In the genomic region with DNA sequence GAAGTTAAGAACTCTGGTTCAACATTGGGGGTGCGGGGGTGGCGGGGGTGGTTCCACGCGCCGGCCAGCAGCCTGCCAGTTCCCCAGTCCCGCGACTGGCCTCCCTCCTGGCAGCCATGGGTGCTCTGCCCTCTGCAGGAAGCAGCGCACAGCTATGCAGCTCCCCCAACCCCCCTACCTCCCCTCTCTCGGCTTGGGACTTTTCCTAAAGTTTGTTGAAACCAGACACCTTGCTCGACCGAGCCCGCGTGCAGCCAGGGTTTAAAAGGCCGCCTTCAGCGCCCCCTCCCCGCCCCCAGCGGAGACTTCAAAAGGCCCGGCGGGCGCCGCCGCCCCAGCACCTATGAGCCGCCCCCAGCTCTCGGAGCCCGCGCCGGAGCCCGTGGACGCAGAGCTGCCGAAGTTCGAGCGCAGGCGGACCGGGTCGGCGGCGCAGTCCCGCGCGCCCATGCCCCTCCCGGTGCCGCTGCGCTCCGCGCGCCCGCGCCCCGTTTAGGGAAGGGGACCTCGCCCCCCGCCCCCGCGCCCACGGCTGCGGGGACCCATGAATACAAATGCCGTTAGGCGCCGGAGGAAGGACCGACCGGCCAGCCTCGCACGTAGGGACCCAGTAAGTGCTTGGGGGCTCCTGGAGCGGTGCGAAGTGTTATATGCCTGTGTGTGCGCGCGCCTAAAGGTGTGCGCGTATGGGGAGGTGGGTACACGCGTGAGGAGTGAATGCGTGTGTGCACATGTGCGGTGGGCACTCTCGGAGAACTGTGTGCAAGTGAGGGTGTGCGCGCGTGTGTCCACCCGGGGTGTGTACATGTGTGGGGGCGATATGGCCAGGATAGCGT, we compare ENCODE assay signal across 8 cellular contexts. TPM values are rescaled to one million over a fixed set of nuclear protein-coding genes. Genes with fewer than 3 reads are reported as not detected.
DNase-seq lines count a peak whose midpoint lies in the region; ATAC-seq and TF ChIP-seq lines count a peak whose summit lies in the region.

No MANE protein-coding gene starts in this region.

- no peaks in the 10 kb centered on the region for H3F3A ChIP-seq in MM.1S (ENCODE audit: insufficient read depth, low read length)

- H2AFZ ChIP-seq in MM.1S (ENCODE audit: low read length) = no peak overlapping the region

- no peak for TF ChIP-seq CTCF in CD8-positive, alpha-beta T cell (IDR thresholded peaks at IDR 0.05)
- TF ChIP-seq CTCF in endothelial cell (IDR thresholded peaks at IDR 0.05; ENCODE audit: unreplicated experiment) (no peak), nephron progenitor cell (IDR thresholded peaks at IDR 0.05) (peak; percentile 1), MM.1S (IDR thresholded peaks at IDR 0.05; ENCODE audit: low read length) (no peak)

- peaks cover 54% of the 10 kb centered on the region for H3K27me3 Mint-ChIP-seq in CD8-positive, alpha-beta T cell (ENCODE audit: low read depth)
- H3K27me3 Mint-ChIP-seq in endothelial cell (ENCODE audit: unreplicated experiment) = peaks cover 25% of the 10 kb centered on the region
- H3K27me3 Mint-ChIP-seq in nephron progenitor cell (ENCODE audit: low read depth, poor library complexity) = peaks cover 40% of the 10 kb centered on the region

- POLR2A ChIA-PET in CD8-positive, alpha-beta T cell (lab: Charles Lee) = no interaction called here

- no peak overlapping the region for H3K27ac Mint-ChIP-seq in CD8-positive, alpha-beta T cell
- H3K27ac Mint-ChIP-seq in endothelial cell (ENCODE audit: unreplicated experiment) (no peak overlapping the region), nephron progenitor cell (no peak overlapping the region)

- CTCF ChIA-PET in CD8-positive, alpha-beta T cell (lab: Charles Lee) = interaction anchor here (1.2 to 3.0 kb wide), 3 partner anchors 9 to 137 kb away, joined by 4 to 19 read pairs (median 7); no protein-coding TSS in a partner anchor

- H3K9me2 ChIP-seq in MM.1S (replicated peaks; ENCODE audit: insufficient read depth, low read length) = no peaks in the 10 kb centered on the region

- H3K27ac ChIP-seq in CD8-positive, alpha-beta T cell (ENCODE audit: low read depth, low read length) = no peak overlapping the region
- no peak overlapping the region for H3K27ac ChIP-seq in MM.1S (ENCODE audit: low read length)

- no peak overlapping the region for H3K9ac ChIP-seq in MM.1S (ENCODE audit: low read length)

- no peak for DNase-seq in CD8-positive, alpha-beta T cell
- DNase-seq in NCI-H460 (ENCODE audit: extremely low read depth, low read depth) (peak; percentile 16), endothelial cell (ENCODE audit: low spot score) (peak; percentile 23), nephron progenitor cell (peak; percentile 79), MM.1S (no peak), foreskin melanocyte (no peak)
- no peak for DNase-seq in effector CD4-positive, alpha-beta T cell

- H3K4me3 ChIP-seq in CD8-positive, alpha-beta T cell (ENCODE audit: low read depth, low read length) = peak overlapping the region; percentile 45
- no peak overlapping the region for H3K4me3 ChIP-seq in MM.1S (ENCODE audit: low read length)

- no peaks in the 10 kb centered on the region for H3K9me3 Mint-ChIP-seq in CD8-positive, alpha-beta T cell
- H3K9me3 Mint-ChIP-seq in endothelial cell (ENCODE audit: unreplicated experiment) (no peaks in the 10 kb centered on the region), nephron progenitor cell (no peaks in the 10 kb centered on the region)

- peaks cover 8% of the 10 kb centered on the region for H3K27me3 ChIP-seq in CD8-positive, alpha-beta T cell (ENCODE audit: insufficient read depth, low read length)
- peaks cover 30% of the 10 kb centered on the region for H3K27me3 ChIP-seq in MM.1S (replicated peaks; ENCODE audit: insufficient read depth, low read length)

- peak overlapping the region; percentile 70 for H3K4me3 Mint-ChIP-seq in CD8-positive, alpha-beta T cell
- H3K4me3 Mint-ChIP-seq in endothelial cell (ENCODE audit: unreplicated experiment) (peak overlapping the region; percentile 76), nephron progenitor cell (peak overlapping the region; percentile 82)

- peaks cover 3% of the 10 kb centered on the region for H3K36me3 Mint-ChIP-seq in CD8-positive, alpha-beta T cell
- H3K36me3 Mint-ChIP-seq in endothelial cell (ENCODE audit: low read depth, unreplicated experiment) = peaks cover 12% of the 10 kb centered on the region
- no peaks in the 10 kb centered on the region for H3K36me3 Mint-ChIP-seq in nephron progenitor cell (ENCODE audit: low read depth)

- peaks cover 21% of the 10 kb centered on the region for H3K4me1 Mint-ChIP-seq in CD8-positive, alpha-beta T cell (ENCODE audit: low read depth)
- peaks cover 30% of the 10 kb centered on the region for H3K4me1 Mint-ChIP-seq in endothelial cell (ENCODE audit: unreplicated experiment)
- H3K4me1 Mint-ChIP-seq in nephron progenitor cell = peaks cover 42% of the 10 kb centered on the region

- H3K4me1 ChIP-seq in CD8-positive, alpha-beta T cell (ENCODE audit: insufficient read depth, low read length) = peaks cover 19% of the 10 kb centered on the region
- H3K4me1 ChIP-seq in MM.1S (ENCODE audit: low read length) = no peaks in the 10 kb centered on the region

- H3K9me3 ChIP-seq in CD8-positive, alpha-beta T cell (ENCODE audit: low read length) = no peaks in the 10 kb centered on the region
- H3K9me3 ChIP-seq in MM.1S (replicated peaks; ENCODE audit: insufficient read depth, low read length) = no peaks in the 10 kb centered on the region

- H3K4me2 ChIP-seq in MM.1S (ENCODE audit: low read depth, low read length) = no peak overlapping the region

- H4K20me1 ChIP-seq in MM.1S (ENCODE audit: insufficient read depth, low read length) = no peaks in the 10 kb centered on the region

- intact Hi-C loops in CD8-positive, alpha-beta T cell (cut with DNase I, micrococcal nuclease) = loop anchor here in 1 of 2 experiments (10.0 kb wide), 1 partner anchor 351 kb away; the partner anchor contains the start of gene WHRN

- ATAC-seq in CD8-positive, alpha-beta T cell = no peak
- ATAC-seq in GM18511 (IDR thresholded peaks at IDR 0.05; ENCODE audit: unreplicated experiment) = no peak

- no peaks in the 10 kb centered on the region for H3K79me2 ChIP-seq in MM.1S (ENCODE audit: low read length)

- no peaks in the 10 kb centered on the region for H3K36me3 ChIP-seq in CD8-positive, alpha-beta T cell (ENCODE audit: insufficient read depth, low read length)
- no peaks in the 10 kb centered on the region for H3K36me3 ChIP-seq in MM.1S (replicated peaks; ENCODE audit: insufficient read depth, low read length)

RNA-seq across cellular contexts. Expression of gene COL27A1, which starts 1.4 kb away (rescaled TPM):
- under 1 TPM; 0.35 to 0.36 TPM for total RNA-seq in CD8-positive, alpha-beta T cell
- 1.2 and 2.8 TPM in 2 replicates for total RNA-seq in NCI-H460 (2014; rRNA removed; shearing (Covaris generic))
- 11.7 and 15.4 TPM in 2 replicates for polyA plus RNA-seq in NCI-H460 (2014; cell fraction: nucleus; rRNA removed)
- total RNA-seq in endothelial cell (ENCODE audit: unreplicated experiment) = 61.4 TPM

RNA-seq across cellular contexts. Expression of gene KIF12, which starts 54.9 kb away (rescaled TPM):
- total RNA-seq in CD8-positive, alpha-beta T cell = not detected
- total RNA-seq in NCI-H460 (2014; rRNA removed; shearing (Covaris generic)) = not detected in 2 replicates
- polyA plus RNA-seq in NCI-H460 (2014; cell fraction: nucleus; rRNA removed) = 0.08 and 0.16 TPM in 2 replicates
- total RNA-seq in endothelial cell (ENCODE audit: unreplicated experiment) = 0.26 TPM

Comparison
In these comparisons a context has a peak if more than half of its experiments do, and no peak if none do; other contexts are left out.
1. DNase-seq: peak in NCI-H460 (single experiment), endothelial cell (single experiment) and nephron progenitor cell (single experiment); none in CD8-positive, alpha-beta T cell (0 of 7), MM.1S (single experiment), effector CD4-positive, alpha-beta T cell (single experiment) and foreskin melanocyte (single experiment).
2. RNA of gene COL27A1, which starts 1.4 kb away (total RNA-seq): 61.4 TPM in endothelial cell (single experiment); 1.2 to 2.8 TPM in NCI-H460 and 0.35 to 0.36 TPM in CD8-positive, alpha-beta T cell; every median in the first group is over 10 times any median in the second.
3. Peak in every context shown above with its lines, with median percentiles within 50 percentile points of each other: H3K4me3 Mint-ChIP-seq.